Comparison of ENCODE assay signal across 9 cellular contexts in genomic region chrX:1246816-1247215, GRCh38. TPM values are rescaled to one million over a fixed set of nuclear protein-coding genes. Genes with fewer than 3 reads are reported as not detected.
A peak's percentile ranks its signal among the peaks of the same experiment; 100 is the strongest.
DNase-seq lines count a peak whose midpoint lies in the region; ATAC-seq, FAIRE-seq and TF ChIP-seq lines count a peak whose summit lies in the region.
"Had no signal": no experiment of that assay in that cellular context is flagged by ENCODE, and none has a peak within 500 bp of the region (broad histone marks: within the 10 kb centered on the region; RNA-seq: fewer than 3 reads in every experiment).

No MANE protein-coding gene starts in this region.

- in situ Hi-C loops in transverse colon (cut with MboI; ENCODE audit: low pct_ligation_motif_present in 1 of 4, low pct_unique_long_range_greater_than_20kb in 1 of 4, low sequenced_read_pairs in 3 of 4) = no loop called here

- H3K4me1 ChIP-seq in pancreas (peaks cover 0 to 4% (median 0%) of the 10 kb centered on the region in 3 donors), transverse colon (peaks cover 5 to 17% (median 5%) of the 10 kb centered on the region in 4 donors)

- H3K36me3 ChIP-seq in pancreas = no peaks in the 10 kb centered on the region
- no peaks in the 10 kb centered on the region for H3K36me3 ChIP-seq in transverse colon

- H3K9me3 ChIP-seq in pancreas = no peaks in the 10 kb centered on the region
- H3K9me3 ChIP-seq in transverse colon = no peaks in the 10 kb centered on the region

- H3K4me3 ChIP-seq in pancreas (no peak overlapping the region), transverse colon (no peak overlapping the region)

- FAIRE-seq in pancreas (lab: Jason Lieb, UNC) = no peak
- FAIRE-seq: endometrium had no signal

- no peak for TF ChIP-seq POLR2A in transverse colon (IDR thresholded peaks at IDR 0.05)

- 13 to 16% methylated on average over 18 of the region's 18 CpGs for WGBS in pancreas, 2 donors
- 0 to 18% methylated on average over 3 to 18 of the region's 18 CpGs for WGBS in transverse colon (ENCODE audit: low coverage in 1 of 2), 2 donors

- TF ChIP-seq CTCF in pancreas (IDR thresholded peaks at IDR 0.05) (peak; percentile 45 to 75 (median 55)), transverse colon (IDR thresholded peaks at IDR 0.05) (peak; percentile 72 to 84 (median 73))

- DNase-seq in GDM1 (lab: John Stamatoyannopoulos, UW) = peak; percentile 68
- peak; percentile 45 for DNase-seq in RPMI7951 (ENCODE audit: low read depth)
- peak; percentile 62 for DNase-seq in activated T-helper 1 cell treated with Interleukin-2 at 50 U/mL for 16 hours (ENCODE audit: low read depth)
- DNase-seq in fibroblast of the conjunctiva (ENCODE audit: low read depth) = peak; percentile 26
- peak in 4 of 6 donors; percentile 30 to 78 (median 48) for DNase-seq in pancreas
- DNase-seq in transverse colon = peak; percentile 67

- no peak overlapping the region for H3K27ac ChIP-seq in pancreas
- no peak overlapping the region for H3K27ac ChIP-seq in transverse colon

- intact Hi-C loops in pancreas (cut with DNase I) (no loop called here), transverse colon (cut with DNase I; ENCODE audit: low total_unique reads) (no loop called here)

- H3K27me3 ChIP-seq in pancreas (peaks cover 0 to 5% (median 0%) of the 10 kb centered on the region in 4 donors), transverse colon (peaks cover 11% of the 10 kb centered on the region)

- no peak for TF ChIP-seq EP300 in transverse colon (IDR thresholded peaks at IDR 0.05; ENCODE audit: low read depth)

- peak; percentile 63 for ATAC-seq in HG02938 (IDR thresholded peaks at IDR 0.05; ENCODE audit: unreplicated experiment)
- ATAC-seq in pancreas = peak in 3 of 4 donors; percentile 68 to 74 (median 74)
- no peak for ATAC-seq in GM19452 (IDR thresholded peaks at IDR 0.05; ENCODE audit: unreplicated experiment)

RNA-seq across cellular contexts. Expression of gene CSF2RA, which starts 21.8 kb away (rescaled TPM):
- 0.96 TPM in 1 of 2 replicates, not detected in the other for total RNA-seq in RPMI7951 (2014; rRNA removed; shearing (Covaris generic))
- 1 to 10 TPM in 3 of 6 donors, under 1 TPM in 3; 0.28 to 9.8 (median 1.4) TPM for total RNA-seq in pancreas
- polyA plus RNA-seq in pancreas = 1 to 10 TPM; 1.7 to 1.8 TPM
- total RNA-seq in transverse colon = 1 to 10 TPM in 3 of 4 donors, under 1 TPM in 1; 0.80 to 7.1 (median 4.1) TPM

RNA-seq across cellular contexts. Expression of gene CRLF2, which starts 34.4 kb away (rescaled TPM):
- not detected in 2 replicates for total RNA-seq in RPMI7951 (2014; rRNA removed; shearing (Covaris generic))
- total RNA-seq in pancreas = under 1 TPM in 1 of 6 donors, not detected in 5; 0.12 TPM
- polyA plus RNA-seq in pancreas = under 1 TPM in 1 of 2 donors, not detected in 1; 0.07 TPM
- 10 to 100 TPM in 1 of 4 donors, under 1 TPM in 1, not detected in 2; 0.41 to 15.0 TPM for total RNA-seq in transverse colon
